ENCODE assay signal across 19 cellular contexts in genomic region chr16:67525176-67525860, GRCh38. TPM values are rescaled to one million over a fixed set of nuclear protein-coding genes. Genes with fewer than 3 reads are reported as not detected.
DNase-seq lines count a peak whose midpoint lies in the region; ATAC-seq, FAIRE-seq and TF ChIP-seq lines count a peak whose summit lies in the region.
"Had no signal": no experiment of that assay in that cellular context is flagged by ENCODE, and none has a peak within 500 bp of the region (broad histone marks: within the 10 kb centered on the region; RNA-seq: fewer than 3 reads in every experiment).

No MANE protein-coding gene starts in this region.

- DNase-seq in GM12891 (ENCODE audit: insufficient read length, low spot score) (no peak), OCI-LY7 (ENCODE audit: low spot score) (no peak), endothelial cell (ENCODE audit: low spot score) (no peak), natural killer cell (no peak), GM13977 (ENCODE audit: low spot score) (no peak)
- no peak for DNase-seq in stimulated activated effector memory CD8-positive, alpha-beta T cell treated with anti-CD3 and anti-CD28 coated beads, Interleukin-12 subunit alpha, Interleukin-12 subunit beta, amount 100 ng/mL, for 72 hours (ENCODE audit: low spot score in 2 of 2)
- no peak for DNase-seq in activated CD4-positive, alpha-beta T cell treated with anti-CD3 and anti-CD28 coated beads for 4 hours
- DNase-seq: activated naive CD8-positive, alpha-beta T cell treated with anti-CD3 and anti-CD28 coated beads, Interleukin-2, amount 10 ng/mL, durations not matched to agents 7 days and 5 days; kidney; NCI-H1105 treated with DMSO at 0.1 percent for 48 hours; NCI-H526; Right ventricle myocardium superior had no signal

- peak; percentile 43 for FAIRE-seq in GM12891 (lab: Jason Lieb, UNC)
- FAIRE-seq: D721Med, kidney, TTC549 had no signal

- H3K27ac Mint-ChIP-seq in endothelial cell (ENCODE audit: unreplicated experiment) (peak overlapping the region; percentile 24), natural killer cell (peak overlapping the region in 1 of 2 donors; percentile 50)
- peak overlapping the region; percentile 63 for H3K27ac Mint-ChIP-seq in stimulated activated effector memory CD8-positive, alpha-beta T cell treated with anti-CD3 and anti-CD28 coated beads, Interleukin-12 subunit alpha, Interleukin-12 subunit beta, amount 100 ng/mL, for 72 hours
- H3K27ac Mint-ChIP-seq: activated naive CD8-positive, alpha-beta T cell treated with anti-CD3 and anti-CD28 coated beads, Interleukin-2, amount 10 ng/mL, durations not matched to agents 7 days and 5 days had no signal

- CTCF ChIA-PET in OCI-LY7 (lab: Charles Lee; ENCODE audit: unreplicated experiment) = interaction anchor here (0.6 to 1.6 kb wide), 2 partner anchors 38 to 120 kb away, joined by 3 to 6 read pairs; partner anchors contain the start of gene CARMIL2

- no peaks in the 10 kb centered on the region for H3K9me3 ChIP-seq in OCI-LY7 (ENCODE audit: low read length)
- H3K9me3 ChIP-seq: gastroesophageal sphincter, suprapubic skin had no signal

- H3K9me2 ChIP-seq in OCI-LY7 (ENCODE audit: insufficient read depth, low read length) = no peaks in the 10 kb centered on the region

- no peak overlapping the region for H3K27ac ChIP-seq in OCI-LY7 (ENCODE audit: low read depth, low read length, poor library complexity, severe bottlenecking)
- H3K27ac ChIP-seq: gastroesophageal sphincter, suprapubic skin had no signal

- H3K9me3 Mint-ChIP-seq in endothelial cell (ENCODE audit: unreplicated experiment) (no peaks in the 10 kb centered on the region), natural killer cell (no peaks in the 10 kb centered on the region)
- H3K9me3 Mint-ChIP-seq in stimulated activated effector memory CD8-positive, alpha-beta T cell treated with anti-CD3 and anti-CD28 coated beads, Interleukin-12 subunit alpha, Interleukin-12 subunit beta, amount 100 ng/mL, for 72 hours = no peaks in the 10 kb centered on the region
- H3K9me3 Mint-ChIP-seq: activated naive CD8-positive, alpha-beta T cell treated with anti-CD3 and anti-CD28 coated beads, Interleukin-2, amount 10 ng/mL, durations not matched to agents 7 days and 5 days; natural killer cell treated with Interleukin-12 subunit alpha and Interleukin-12 subunit beta and Interleukin-15 and Interleukin-18, amount 100 ng/mL, for 72 hours had no signal

- H3K4me3 ChIP-seq in OCI-LY7 (ENCODE audit: low read depth, low read length, poor library complexity, severe bottlenecking) = no peak overlapping the region
- H3K4me3 ChIP-seq: gastroesophageal sphincter, suprapubic skin had no signal

- H3K4me1 ChIP-seq in OCI-LY7 (ENCODE audit: insufficient read depth, low read length, poor library complexity, severe bottlenecking) = peaks cover 26% of the 10 kb centered on the region

- ATAC-seq in stimulated activated effector memory CD8-positive, alpha-beta T cell treated with anti-CD3 and anti-CD28 coated beads, Interleukin-12 subunit alpha, Interleukin-12 subunit beta, amount 100 ng/mL, for 72 hours = no peak
- ATAC-seq in natural killer cell = no peak
- ATAC-seq: gastroesophageal sphincter; natural killer cell treated with Interleukin-12 subunit alpha and Interleukin-12 subunit beta and Interleukin-15 and Interleukin-18, amount 100 ng/mL, for 72 hours had no signal

- no peak overlapping the region for H2AFZ ChIP-seq in OCI-LY7 (ENCODE audit: low read length)

- no peaks in the 10 kb centered on the region for H4K20me1 ChIP-seq in OCI-LY7 (ENCODE audit: insufficient read depth, low read length)

- no peak overlapping the region for H3K4me2 ChIP-seq in OCI-LY7 (ENCODE audit: low read length)

- POLR2A ChIA-PET in OCI-LY7 (lab: Charles Lee) = interaction anchor here (1.0 kb wide), 1 partner anchor 11 kb away, joined by 5 read pairs; no protein-coding TSS in a partner anchor

- H3K4me1 Mint-ChIP-seq in endothelial cell (ENCODE audit: unreplicated experiment) (peaks cover 8% of the 10 kb centered on the region), natural killer cell (peaks cover 16 to 25% of the 10 kb centered on the region in 2 donors)
- H3K4me1 Mint-ChIP-seq in stimulated activated effector memory CD8-positive, alpha-beta T cell treated with anti-CD3 and anti-CD28 coated beads, Interleukin-12 subunit alpha, Interleukin-12 subunit beta, amount 100 ng/mL, for 72 hours = peaks cover 27% of the 10 kb centered on the region

- intact Hi-C loops in OCI-LY7 (cut with micrococcal nuclease; ENCODE audit: unreplicated experiment) (no loop called here), natural killer cell (cut with micrococcal nuclease) (loop anchor here (5.0 to 10.0 kb wide), 2 partner anchors 33 to 279 kb away; partner anchors contain the start of genes RANBP10 and TSNAXIP1)

- no peak overlapping the region for H3K4me3 Mint-ChIP-seq in endothelial cell (ENCODE audit: unreplicated experiment)
- no peak overlapping the region for H3K4me3 Mint-ChIP-seq in stimulated activated effector memory CD8-positive, alpha-beta T cell treated with anti-CD3 and anti-CD28 coated beads, Interleukin-12 subunit alpha, Interleukin-12 subunit beta, amount 100 ng/mL, for 72 hours
- H3K4me3 Mint-ChIP-seq in natural killer cell = no peak overlapping the region
- H3K4me3 Mint-ChIP-seq: activated naive CD8-positive, alpha-beta T cell treated with anti-CD3 and anti-CD28 coated beads, Interleukin-2, amount 10 ng/mL, durations not matched to agents 7 days and 5 days; natural killer cell treated with Interleukin-12 subunit alpha and Interleukin-12 subunit beta and Interleukin-15 and Interleukin-18, amount 100 ng/mL, for 72 hours had no signal

- peaks cover 25% of the 10 kb centered on the region for H3K27me3 Mint-ChIP-seq in endothelial cell (ENCODE audit: unreplicated experiment)
- H3K27me3 Mint-ChIP-seq in natural killer cell (ENCODE audit: low read depth in 2 of 2) = peaks cover 0 to 3% of the 10 kb centered on the region in 2 donors
- H3K27me3 Mint-ChIP-seq: natural killer cell treated with Interleukin-12 subunit alpha and Interleukin-12 subunit beta and Interleukin-15 and Interleukin-18, amount 100 ng/mL, for 72 hours had no signal

- in situ Hi-C loops in GM13977 (cut with MboI; ENCODE audit: low pct_unique_long_range_greater_than_20kb, low sequenced_read_pairs, unreplicated experiment) = loop anchor here (25.0 kb wide), 1 partner anchor 387 kb away; no protein-coding TSS in a partner anchor

- H3K36me3 Mint-ChIP-seq in endothelial cell (ENCODE audit: low read depth, unreplicated experiment) (no peaks in the 10 kb centered on the region), natural killer cell (no peaks in the 10 kb centered on the region)
- H3K36me3 Mint-ChIP-seq in stimulated activated effector memory CD8-positive, alpha-beta T cell treated with anti-CD3 and anti-CD28 coated beads, Interleukin-12 subunit alpha, Interleukin-12 subunit beta, amount 100 ng/mL, for 72 hours = peaks cover 5% of the 10 kb centered on the region
- H3K36me3 Mint-ChIP-seq: activated naive CD8-positive, alpha-beta T cell treated with anti-CD3 and anti-CD28 coated beads, Interleukin-2, amount 10 ng/mL, durations not matched to agents 7 days and 5 days; natural killer cell treated with Interleukin-12 subunit alpha and Interleukin-12 subunit beta and Interleukin-15 and Interleukin-18, amount 100 ng/mL, for 72 hours had no signal

- no peaks in the 10 kb centered on the region for H3K36me3 ChIP-seq in OCI-LY7 (ENCODE audit: insufficient read depth, low read length)
- H3K36me3 ChIP-seq: gastroesophageal sphincter, suprapubic skin had no signal

- 0 out of 2 replicates have a peak, but pooled peaks have one; percentile 16 for TF ChIP-seq CTCF in OCI-LY7 (conservative IDR thresholded peaks at IDR 0.05; ENCODE audit: low read length)
- TF ChIP-seq CTCF in endothelial cell (IDR thresholded peaks at IDR 0.05; ENCODE audit: unreplicated experiment) = no peak
- TF ChIP-seq CTCF in natural killer cell (IDR thresholded peaks at IDR 0.05) = no peak
- TF ChIP-seq CTCF in GM13977 (IDR thresholded peaks at IDR 0.05; ENCODE audit: extremely low read depth, insufficient read depth, missing control alignments) = no peak

- no peak for TF ChIP-seq POLR2A in GM12891 (IDR thresholded peaks at IDR 0.05; ENCODE audit: low read depth, low read length)

- no peaks in the 10 kb centered on the region for H3K79me2 ChIP-seq in OCI-LY7 (ENCODE audit: insufficient read depth, low read depth, low read length)

- no TSS peak for BruUV-seq in OCI-LY7 (replicated peaks; lab: Mats Ljungman, UMichigan)

TF ChIP-seq in GM12891, 5 proteins besides CTCF, POLR2A, EP300 and RAD21:
- TF ChIP-seq SPI1 (IDR thresholded peaks at IDR 0.05; ENCODE audit: low read depth, low read length) (no peak), POLR2AphosphoS5 (IDR thresholded peaks at IDR 0.05; ENCODE audit: low read depth, low read length) (no peak), TAF1 (IDR thresholded peaks at IDR 0.05; ENCODE audit: low read depth, low read length) (no peak), PAX5 (IDR thresholded peaks at IDR 0.05; ENCODE audit: insufficient read depth, low read length, severe bottlenecking) (no peak), POU2F2 (IDR thresholded peaks at IDR 0.05; ENCODE audit: low read depth, low read length) (no peak)

RNA-seq across cellular contexts. Expression of gene RIPOR1, which starts 3.3 kb away (rescaled TPM):
- 11.4 TPM for polyA plus RNA-seq in GM12891 (2012; ENCODE audit: low read depth, missing spikeins)
- 8.9 and 9.7 TPM in 2 replicates for total RNA-seq in OCI-LY7 (2014; rRNA removed; shearing (Covaris generic))
- total RNA-seq in OCI-LY7 (2022) (26.4 and 40.2 TPM in 2 replicates), endothelial cell (ENCODE audit: unreplicated experiment) (184 TPM), natural killer cell (100 to 1,000 TPM in 1 of 3 donors, 10 to 100 TPM in 2; 68.2 to 118 (median 74.8) TPM)

RNA-seq across cellular contexts. Expression of gene CTCF, which starts 37.0 kb away (rescaled TPM):
- 21.2 TPM for polyA plus RNA-seq in GM12891 (2012; ENCODE audit: low read depth, missing spikeins)
- total RNA-seq in OCI-LY7 (2014; rRNA removed; shearing (Covaris generic)) = 70.6 and 72.1 TPM in 2 replicates
- 83.5 and 93.3 TPM in 2 replicates for total RNA-seq in OCI-LY7 (2022)
- total RNA-seq in endothelial cell (ENCODE audit: unreplicated experiment) = 40.1 TPM
- 10 to 100 TPM; 61.4 to 76.7 (median 63.6) TPM for total RNA-seq in natural killer cell

RNA-seq across cellular contexts. Expression of gene AGRP, which starts 42.0 kb away (rescaled TPM):
- not detected for polyA plus RNA-seq in GM12891 (2012; ENCODE audit: low read depth, missing spikeins)
- not detected in 2 replicates for total RNA-seq in OCI-LY7 (2014; rRNA removed; shearing (Covaris generic))
- total RNA-seq in OCI-LY7 (2022) (0.52 TPM in 1 of 2 replicates, not detected in the other), endothelial cell (ENCODE audit: unreplicated experiment) (not detected), natural killer cell (under 1 TPM in 1 of 3 donors, not detected in 2; 0.50 TPM)
- total RNA-seq: activated naive CD8-positive, alpha-beta T cell treated with anti-CD3 and anti-CD28 coated beads, Interleukin-2, amount 10 ng/mL, durations not matched to agents 7 days and 5 days; dermis microvascular lymphatic vessel endothelial cell; gastroesophageal sphincter; kidney; natural killer cell treated with Interleukin-12 subunit alpha and Interleukin-12 subunit beta and Interleukin-15 and Interleukin-18, amount 100 ng/mL, for 72 hours; Right ventricle myocardium superior; skeletal muscle tissue; suprapubic skin had no signal

RNA-seq across cellular contexts. Expression of gene ATP6V0D1, which starts 44.4 kb away (rescaled TPM):
- polyA plus RNA-seq in GM12891 (2012; ENCODE audit: low read depth, missing spikeins) = 58.9 TPM
- 13.5 and 24.4 TPM in 2 replicates for total RNA-seq in OCI-LY7 (2014; rRNA removed; shearing (Covaris generic))
- total RNA-seq in OCI-LY7 (2022) (34.0 and 38.0 TPM in 2 replicates), endothelial cell (ENCODE audit: unreplicated experiment) (107 TPM), natural killer cell (10 to 100 TPM; 76.0 to 84.9 (median 83.3) TPM)
